19 cellular contexts compared by ENCODE assay signal in genomic region chr5:67029481-67029880, GRCh38.
DNase-seq lines count a peak whose midpoint lies in the region; ATAC-seq and TF ChIP-seq lines count a peak whose summit lies in the region.
"Had no signal": no experiment of that assay in that cellular context is flagged by ENCODE, and none has a peak within 500 bp of the region (broad histone marks: within the 10 kb centered on the region; RNA-seq: fewer than 3 reads in every experiment).

No MANE protein-coding gene starts in this region.

- no peaks in the 10 kb centered on the region for H3K9me3 ChIP-seq in breast epithelium
- H3K9me3 ChIP-seq: BE2C, HAP-1 had no signal

- BruUV-seq in MCF 10A (replicated peaks; lab: Mats Ljungman, UMichigan), result no TSS peak

- ATAC-seq in activated T-helper 17 cell treated with anti-CD3 and anti-CD28 coated beads, Interleukin-2, amount 50 U/mL, for 72 hours (replicated peaks), result no peak
- no peak for ATAC-seq in GM21825 (IDR thresholded peaks at IDR 0.05; ENCODE audit: unreplicated experiment)

- intact Hi-C loops in MCF 10A (cut with micrococcal nuclease), result no loop called here
- intact Hi-C loops in breast epithelium (cut with DNase I; ENCODE audit: low total_unique reads), result no loop called here

- TF ChIP-seq CTCF in MCF 10A (IDR thresholded peaks at IDR 0.05; ENCODE audit: unreplicated experiment) (no peak), breast epithelium (IDR thresholded peaks at IDR 0.05) (no peak), mesothelial cell of epicardium (IDR thresholded peaks at IDR 0.05; ENCODE audit: unreplicated experiment) (no peak)

- H3K4me3 ChIP-seq in breast epithelium, result no peak overlapping the region
- H3K4me3 ChIP-seq: GM23248, HAP-1 had no signal

- peak overlapping the region; percentile 55 for H3K27ac Mint-ChIP-seq in MCF 10A (ENCODE audit: low read depth, unreplicated experiment)
- H3K27ac Mint-ChIP-seq in activated T-helper 17 cell treated with anti-CD3 and anti-CD28 coated beads, Interleukin-2, amount 50 U/mL, for 72 hours, result peak overlapping the region; percentile 62
- peak overlapping the region; percentile 68 for H3K27ac Mint-ChIP-seq in mesothelial cell of epicardium
- H3K27ac Mint-ChIP-seq: CD8-positive, alpha-beta memory T cell had no signal

- POLR2A ChIA-PET in MCF 10A (lab: Yijun Ruan, JAX), result interaction anchor here (0.7 to 2.4 kb wide), 2 partner anchors 8 to 175 kb away, joined by 3 to 11 read pairs; no protein-coding TSS in a partner anchor

- H3K9me3 Mint-ChIP-seq in MCF 10A (ENCODE audit: unreplicated experiment) (peaks cover 8% of the 10 kb centered on the region), mesothelial cell of epicardium (peaks cover 8% of the 10 kb centered on the region)
- H3K9me3 Mint-ChIP-seq in activated T-helper 17 cell treated with anti-CD3 and anti-CD28 coated beads, Interleukin-2, amount 50 U/mL, for 72 hours, result no peaks in the 10 kb centered on the region
- H3K9me3 Mint-ChIP-seq: CD4-positive, CD25-positive, alpha-beta regulatory T cell; CD8-positive, alpha-beta memory T cell; HFFc6 had no signal

- H3K4me1 ChIP-seq in breast epithelium, result no peaks in the 10 kb centered on the region

- DNase-seq in MCF 10A (ENCODE audit: unreplicated experiment) (no peak), breast epithelium (ENCODE audit: low spot score in 2 of 2) (no peak), mesothelial cell of epicardium (ENCODE audit: low spot score in 2 of 2, unreplicated experiment in 2 of 2) (no peak), globus pallidus (ENCODE audit: low spot score) (no peak), hypothalamus (lab: John Stamatoyannopoulos, UW) (no peak)
- DNase-seq: ACHN; BE2C; C1 segment of cervical spinal cord; CD4-positive, CD25-positive, alpha-beta regulatory T cell; CD8-positive, alpha-beta memory T cell; COR-L47; DMS 273 treated with DMSO at 0.1 percent for 48 hours; HFFc6; IMR-90 had no signal

- H3K27me3 ChIP-seq in breast epithelium, result no peaks in the 10 kb centered on the region
- H3K27me3 ChIP-seq: BE2C had no signal

- CTCF ChIA-PET in MCF 10A (lab: Yijun Ruan, JAX), result no interaction called here

- H3K4me1 Mint-ChIP-seq in MCF 10A (ENCODE audit: insufficient read depth, unreplicated experiment) (peaks cover 42% of the 10 kb centered on the region), mesothelial cell of epicardium (peaks cover 47% of the 10 kb centered on the region)
- H3K4me1 Mint-ChIP-seq in activated T-helper 17 cell treated with anti-CD3 and anti-CD28 coated beads, Interleukin-2, amount 50 U/mL, for 72 hours, result peaks cover 56% of the 10 kb centered on the region

- TF ChIP-seq POLR2A in breast epithelium (IDR thresholded peaks at IDR 0.05), result no peak

- no peak overlapping the region for H3K4me3 Mint-ChIP-seq in MCF 10A (ENCODE audit: unreplicated experiment)
- H3K4me3 Mint-ChIP-seq in activated T-helper 17 cell treated with anti-CD3 and anti-CD28 coated beads, Interleukin-2, amount 50 U/mL, for 72 hours, result peak overlapping the region; percentile 51
- no peak overlapping the region for H3K4me3 Mint-ChIP-seq in mesothelial cell of epicardium
- H3K4me3 Mint-ChIP-seq: CD8-positive, alpha-beta memory T cell; HFFc6 had no signal

- no peaks in the 10 kb centered on the region for H3K36me3 ChIP-seq in breast epithelium
- H3K36me3 ChIP-seq: BE2C, HAP-1 had no signal

- H3K27me3 Mint-ChIP-seq in MCF 10A (ENCODE audit: insufficient read depth, unreplicated experiment), result no peaks in the 10 kb centered on the region
- H3K27me3 Mint-ChIP-seq in activated T-helper 17 cell treated with anti-CD3 and anti-CD28 coated beads, Interleukin-2, amount 50 U/mL, for 72 hours, result no peaks in the 10 kb centered on the region
- no peaks in the 10 kb centered on the region for H3K27me3 Mint-ChIP-seq in mesothelial cell of epicardium (ENCODE audit: low read depth)
- H3K27me3 Mint-ChIP-seq: CD4-positive, CD25-positive, alpha-beta regulatory T cell; CD8-positive, alpha-beta memory T cell had no signal

- no peak overlapping the region for H3K27ac ChIP-seq in breast epithelium
- H3K27ac ChIP-seq: HL-60 had no signal

- H3K36me3 Mint-ChIP-seq in MCF 10A (ENCODE audit: insufficient read depth, unreplicated experiment), result no peaks in the 10 kb centered on the region
- peaks cover 47% of the 10 kb centered on the region for H3K36me3 Mint-ChIP-seq in activated T-helper 17 cell treated with anti-CD3 and anti-CD28 coated beads, Interleukin-2, amount 50 U/mL, for 72 hours (ENCODE audit: low read depth)
- no peaks in the 10 kb centered on the region for H3K36me3 Mint-ChIP-seq in mesothelial cell of epicardium
